15 cellular contexts compared by ENCODE assay signal in genomic region chr1:37892151-37893047, GRCh38. TPM values are rescaled to one million over a fixed set of nuclear protein-coding genes. Genes with fewer than 3 reads are reported as not detected.
DNase-seq lines count a peak whose midpoint lies in the region; ATAC-seq and TF ChIP-seq lines count a peak whose summit lies in the region.
"Had no signal": no experiment of that assay in that cellular context is flagged by ENCODE, and none has a peak within 500 bp of the region (broad histone marks: within the 10 kb centered on the region; RNA-seq: fewer than 3 reads in every experiment).

No MANE protein-coding gene starts in this region.

- H3K36me3 Mint-ChIP-seq in CD8-positive, alpha-beta T cell = peaks cover 36% of the 10 kb centered on the region
- peaks cover 17% of the 10 kb centered on the region for H3K36me3 Mint-ChIP-seq in chondrocyte (ENCODE audit: low read depth)
- H3K36me3 Mint-ChIP-seq in activated CD8-positive, alpha-beta memory T cell treated with anti-CD3 and anti-CD28 coated beads, Interleukin-2, amount 10 ng/mL, durations not matched to agents 7 days and 5 days = peaks cover 23% of the 10 kb centered on the region
- H3K36me3 Mint-ChIP-seq: IgD-negative memory B cell had no signal

- WGBS in trophoblast cell (ENCODE audit: extremely low coverage, insufficient coverage, insufficient read length) = no CpG with 5 or more reads among the region's 5 CpGs

- no peak overlapping the region for H3K4me3 ChIP-seq in CD8-positive, alpha-beta T cell (ENCODE audit: low read depth, low read length)
- no peak overlapping the region for H3K4me3 ChIP-seq in trophoblast cell (ENCODE audit: low read depth, low read length)
- H3K4me3 ChIP-seq: sigmoid colon, SK-N-MC, suprapubic skin had no signal

- H3K4me3 Mint-ChIP-seq in CD8-positive, alpha-beta T cell = no peak overlapping the region
- H3K4me3 Mint-ChIP-seq in chondrocyte (ENCODE audit: unreplicated experiment) = no peak overlapping the region
- no peak overlapping the region for H3K4me3 Mint-ChIP-seq in activated CD8-positive, alpha-beta memory T cell treated with anti-CD3 and anti-CD28 coated beads, Interleukin-2, amount 10 ng/mL, durations not matched to agents 7 days and 5 days
- H3K4me3 Mint-ChIP-seq: IgD-negative memory B cell; natural killer cell treated with Interleukin-12 subunit alpha and Interleukin-12 subunit beta and Interleukin-15 and Interleukin-18, amount 100 ng/mL, for 72 hours had no signal

- H4K8ac ChIP-seq in trophoblast cell (ENCODE audit: low read depth, low read length) = no peak overlapping the region

- H3K14ac ChIP-seq in trophoblast cell (ENCODE audit: low read length) = no peak overlapping the region

- no peak overlapping the region for H3K9ac ChIP-seq in trophoblast cell (ENCODE audit: low read length)

- no peaks in the 10 kb centered on the region for H3K79me2 ChIP-seq in trophoblast cell (ENCODE audit: control insufficient read depth, insufficient read depth, low read length, poor library complexity)

- H3K27ac Mint-ChIP-seq in CD8-positive, alpha-beta T cell = peak overlapping the region; percentile 80
- H3K27ac Mint-ChIP-seq in chondrocyte (ENCODE audit: unreplicated experiment) = peak overlapping the region; percentile 75
- no peak overlapping the region for H3K27ac Mint-ChIP-seq in activated CD8-positive, alpha-beta memory T cell treated with anti-CD3 and anti-CD28 coated beads, Interleukin-2, amount 10 ng/mL, durations not matched to agents 7 days and 5 days

- H2BK12ac ChIP-seq in trophoblast cell (ENCODE audit: low read length) = no peak overlapping the region

- H3K79me1 ChIP-seq in trophoblast cell (ENCODE audit: low read length) = no peaks in the 10 kb centered on the region

- H3K36me3 ChIP-seq in CD8-positive, alpha-beta T cell (ENCODE audit: insufficient read depth, low read length) = peaks cover 16% of the 10 kb centered on the region
- peaks cover 3 to 13% of the 10 kb centered on the region in 2 experiments for H3K36me3 ChIP-seq in trophoblast cell (ENCODE audit: control insufficient read depth in 1 of 2, insufficient read depth in 2 of 2, low read length in 2 of 2)

- intact Hi-C loops in CD8-positive, alpha-beta T cell (cut with DNase I, micrococcal nuclease) = loop anchor here in 1 of 2 experiments (5.0 kb wide), 1 partner anchor 40 kb away; no protein-coding TSS in a partner anchor

- H3K9me3 ChIP-seq in CD8-positive, alpha-beta T cell (ENCODE audit: low read length) = no peaks in the 10 kb centered on the region
- H3K9me3 ChIP-seq in trophoblast cell (ENCODE audit: insufficient read depth, low read depth, low read length) = no peaks in the 10 kb centered on the region
- H3K9me3 ChIP-seq: sigmoid colon, suprapubic skin had no signal

- no peak overlapping the region for H3K18ac ChIP-seq in trophoblast cell (ENCODE audit: low read length)

- H2AFZ ChIP-seq in trophoblast cell (ENCODE audit: insufficient read depth, low read length, poor library complexity) = no peak overlapping the region

- no peak overlapping the region for H3K23ac ChIP-seq in trophoblast cell (ENCODE audit: low read length)

- TF ChIP-seq CTCF in CD8-positive, alpha-beta T cell (IDR thresholded peaks at IDR 0.05) = no peak
- no peak for TF ChIP-seq CTCF in chondrocyte (IDR thresholded peaks at IDR 0.05)

- H4K91ac ChIP-seq in trophoblast cell (ENCODE audit: low read depth, low read length) = no peak overlapping the region

- no peak for DNase-seq in CD8-positive, alpha-beta T cell
- DNase-seq in KBM-7 (peak; percentile 51), chondrocyte (ENCODE audit: low spot score) (no peak), trophoblast cell (peak; percentile 62 to 80), retina (no peak)
- no peak for DNase-seq in activated CD8-positive, alpha-beta memory T cell treated with anti-CD3 and anti-CD28 coated beads, Interleukin-2, amount 10 ng/mL, durations not matched to agents 7 days and 5 days
- DNase-seq: COR-L47, NCI-H2029, sigmoid colon had no signal

- no peaks in the 10 kb centered on the region for H3K27me3 Mint-ChIP-seq in CD8-positive, alpha-beta T cell (ENCODE audit: low read depth)
- H3K27me3 Mint-ChIP-seq in chondrocyte (ENCODE audit: low read depth) = no peaks in the 10 kb centered on the region
- H3K27me3 Mint-ChIP-seq in activated CD8-positive, alpha-beta memory T cell treated with anti-CD3 and anti-CD28 coated beads, Interleukin-2, amount 10 ng/mL, durations not matched to agents 7 days and 5 days = no peaks in the 10 kb centered on the region
- H3K27me3 Mint-ChIP-seq: IgD-negative memory B cell; natural killer cell treated with Interleukin-12 subunit alpha and Interleukin-12 subunit beta and Interleukin-15 and Interleukin-18, amount 100 ng/mL, for 72 hours had no signal

- H2BK5ac ChIP-seq in trophoblast cell (ENCODE audit: low read depth, low read length, poor library complexity) = no peak overlapping the region

- H4K12ac ChIP-seq in trophoblast cell (ENCODE audit: low read depth, low read length) = no peak overlapping the region

- no peaks in the 10 kb centered on the region for H3K27me3 ChIP-seq in CD8-positive, alpha-beta T cell (ENCODE audit: insufficient read depth, low read length)
- no peaks in the 10 kb centered on the region for H3K27me3 ChIP-seq in trophoblast cell (ENCODE audit: insufficient read depth, low read length)
- H3K27me3 ChIP-seq: sigmoid colon, suprapubic skin had no signal

- H3K4me1 ChIP-seq in CD8-positive, alpha-beta T cell (ENCODE audit: insufficient read depth, low read length) = peaks cover 5% of the 10 kb centered on the region
- H3K4me1 ChIP-seq in trophoblast cell (ENCODE audit: control insufficient read depth in 1 of 2, insufficient read depth in 2 of 2, low read length in 2 of 2) = no peaks in the 10 kb centered on the region
- H3K4me1 ChIP-seq: sigmoid colon, suprapubic skin had no signal

- POLR2A ChIA-PET in CD8-positive, alpha-beta T cell (lab: Charles Lee) = no interaction called here

- no peak overlapping the region for H2BK120ac ChIP-seq in trophoblast cell (ENCODE audit: insufficient read depth, low read length, poor library complexity)

- H3K9me3 Mint-ChIP-seq in CD8-positive, alpha-beta T cell = no peaks in the 10 kb centered on the region
- no peaks in the 10 kb centered on the region for H3K9me3 Mint-ChIP-seq in chondrocyte (ENCODE audit: low read depth)
- H3K9me3 Mint-ChIP-seq in activated CD8-positive, alpha-beta memory T cell treated with anti-CD3 and anti-CD28 coated beads, Interleukin-2, amount 10 ng/mL, durations not matched to agents 7 days and 5 days (ENCODE audit: low read depth) = no peaks in the 10 kb centered on the region
- H3K9me3 Mint-ChIP-seq: natural killer cell treated with Interleukin-12 subunit alpha and Interleukin-12 subunit beta and Interleukin-15 and Interleukin-18, amount 100 ng/mL, for 72 hours had no signal

- H3K4me1 Mint-ChIP-seq in CD8-positive, alpha-beta T cell (ENCODE audit: low read depth) = peaks cover 6% of the 10 kb centered on the region
- H3K4me1 Mint-ChIP-seq in chondrocyte (ENCODE audit: low read depth) = peaks cover 7% of the 10 kb centered on the region
- peaks cover 2% of the 10 kb centered on the region for H3K4me1 Mint-ChIP-seq in activated CD8-positive, alpha-beta memory T cell treated with anti-CD3 and anti-CD28 coated beads, Interleukin-2, amount 10 ng/mL, durations not matched to agents 7 days and 5 days

- H3K4ac ChIP-seq in trophoblast cell (ENCODE audit: low read depth, low read length) = no peak overlapping the region

- H2AK5ac ChIP-seq in trophoblast cell (ENCODE audit: low read length) = no peak overlapping the region

- ATAC-seq in CD8-positive, alpha-beta T cell = no peak
- ATAC-seq in HG03139 (IDR thresholded peaks at IDR 0.05; ENCODE audit: unreplicated experiment) (no peak), GM21390 (IDR thresholded peaks at IDR 0.05; ENCODE audit: unreplicated experiment) (no peak)
- no peak for ATAC-seq in activated CD8-positive, alpha-beta memory T cell treated with anti-CD3 and anti-CD28 coated beads, Interleukin-2, amount 10 ng/mL, durations not matched to agents 7 days and 5 days

- no peak overlapping the region for H3K4me2 ChIP-seq in trophoblast cell (ENCODE audit: low read length)

- in situ Hi-C loops in KBM-7 (cut with MboI; ENCODE audit: low pct_unique_long_range_greater_than_20kb, low sequenced_read_pairs) = no loop called here

- H3K27ac ChIP-seq in CD8-positive, alpha-beta T cell (ENCODE audit: low read depth, low read length) = no peak overlapping the region
- H3K27ac ChIP-seq in trophoblast cell (ENCODE audit: low read depth, low read length) = no peak overlapping the region
- H3K27ac ChIP-seq: sigmoid colon, SK-N-MC, suprapubic skin had no signal

- CTCF ChIA-PET in CD8-positive, alpha-beta T cell (lab: Charles Lee) = interaction anchor here (0.9 to 1.4 kb wide), 3 partner anchors 47 to 85 kb away, joined by 3 read pairs; partner anchors contain the start of gene INPP5B
- CTCF ChIA-PET in activated CD8-positive, alpha-beta memory T cell treated with anti-CD3 and anti-CD28 coated beads, Interleukin-2, amount 10 ng/mL, durations not matched to agents 7 days and 5 days (lab: Charles Lee) = interaction anchor here (0.7 to 1.4 kb wide), 4 partner anchors 31 to 106 kb away, joined by 3 to 5 read pairs (median 3); no protein-coding TSS in a partner anchor

RNA-seq across cellular contexts. Expression of gene MTF1, which starts 33.0 kb away (rescaled TPM):
- 10 to 100 TPM; 30.3 to 30.8 TPM for total RNA-seq in CD8-positive, alpha-beta T cell
- total RNA-seq in chondrocyte = 14.8 to 17.3 TPM (median 17.2 TPM) in 3 replicates
- polyA plus RNA-seq in trophoblast cell (2013) = 4.3 and 4.5 TPM in 2 replicates
- 10 to 100 TPM; 26.4 to 29.3 TPM for total RNA-seq in activated CD8-positive, alpha-beta memory T cell treated with anti-CD3 and anti-CD28 coated beads, Interleukin-2, amount 10 ng/mL, durations not matched to agents 7 days and 5 days

RNA-seq across cellular contexts. Expression of gene INPP5B, which starts 54.5 kb away (rescaled TPM):
- total RNA-seq in CD8-positive, alpha-beta T cell = 10 to 100 TPM; 11.2 to 12.7 TPM
- total RNA-seq in chondrocyte = 18.7 to 21.2 TPM (median 20.6 TPM) in 3 replicates
- 9.0 TPM in 2 replicates for polyA plus RNA-seq in trophoblast cell (2013)
- total RNA-seq in activated CD8-positive, alpha-beta memory T cell treated with anti-CD3 and anti-CD28 coated beads, Interleukin-2, amount 10 ng/mL, durations not matched to agents 7 days and 5 days = 10 to 100 TPM; 37.6 to 39.9 TPM

Comparison
In these comparisons a context has a peak if more than half of its experiments do, and no peak if none do; other contexts are left out.
1. DNase-seq: peak in KBM-7 (single experiment) and trophoblast cell (2 of 2); none in CD8-positive, alpha-beta T cell (0 of 7), chondrocyte (single experiment), retina (single experiment) and activated CD8-positive, alpha-beta memory T cell treated with anti-CD3 and anti-CD28 coated beads, Interleukin-2, amount 10 ng/mL, durations not matched to agents 7 days and 5 days (single experiment).